Comparison of ENCODE assay signal across 1 cellular context in the genomic region with DNA sequence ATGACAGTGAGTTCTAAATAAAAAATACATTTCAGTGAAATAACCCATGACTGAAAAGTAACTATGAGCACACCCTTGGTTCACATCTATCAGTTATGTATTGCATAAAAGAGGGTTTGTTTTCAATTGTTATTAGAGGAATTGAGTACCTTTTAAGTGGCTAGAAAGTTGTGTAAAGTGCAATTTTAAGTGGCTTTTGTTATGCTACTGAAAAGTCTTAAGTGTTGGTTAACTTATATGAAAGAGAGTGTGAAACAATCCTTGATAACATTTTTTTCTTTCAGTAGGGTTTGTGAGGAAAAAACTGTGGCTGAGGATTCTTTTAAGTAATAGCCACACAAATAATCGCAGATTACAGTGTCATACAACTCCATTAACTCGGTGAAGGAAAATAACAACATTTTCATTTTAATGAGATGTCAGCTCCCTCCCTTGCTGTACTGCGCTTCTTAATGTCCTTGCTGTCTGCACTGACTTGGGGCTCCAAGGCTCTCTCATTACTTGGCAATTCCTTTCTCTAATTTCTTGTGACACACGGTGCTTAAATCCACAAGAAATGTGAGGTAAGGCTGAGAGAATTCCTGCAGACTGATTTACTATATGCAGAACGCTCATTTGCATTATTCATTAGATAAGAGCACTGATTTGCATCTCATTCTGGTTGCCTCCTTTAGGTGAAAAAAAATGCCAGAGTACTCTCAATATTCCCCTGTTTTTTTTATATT.
TF ChIP-seq lines count a peak whose summit lies in the region.

No MANE protein-coding gene starts in this region.

TF ChIP-seq in H1, 55 proteins besides CTCF, POLR2A, EP300 and RAD21:
- TF ChIP-seq E2F6 (IDR thresholded peaks at IDR 0.05) (no peak), ATF3 (IDR thresholded peaks at IDR 0.05; ENCODE audit: insufficient read depth, low read depth, low read length) (no peak), CEBPB (IDR thresholded peaks at IDR 0.05; ENCODE audit: low read depth, low read length) (no peak), SIRT6 (IDR thresholded peaks at IDR 0.05; ENCODE audit: low read length) (no peak), RBBP5 (IDR thresholded peaks at IDR 0.05; ENCODE audit: borderline replicate concordance, low read depth, low read length) (no peak), CHD2 (IDR thresholded peaks at IDR 0.05; ENCODE audit: low read length) (no peak)
- TF ChIP-seq, protein P1, sequence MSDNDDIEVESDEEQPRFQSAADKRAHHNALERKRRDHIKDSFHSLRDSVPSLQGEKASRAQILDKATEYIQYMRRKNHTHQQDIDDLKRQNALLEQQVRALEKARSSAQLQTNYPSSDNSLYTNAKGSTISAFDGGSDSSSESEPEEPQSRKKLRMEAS (IDR thresholded peaks at IDR 0.05): no peak
